ENCODE assay signal across 8 cellular contexts in the genomic region with DNA sequence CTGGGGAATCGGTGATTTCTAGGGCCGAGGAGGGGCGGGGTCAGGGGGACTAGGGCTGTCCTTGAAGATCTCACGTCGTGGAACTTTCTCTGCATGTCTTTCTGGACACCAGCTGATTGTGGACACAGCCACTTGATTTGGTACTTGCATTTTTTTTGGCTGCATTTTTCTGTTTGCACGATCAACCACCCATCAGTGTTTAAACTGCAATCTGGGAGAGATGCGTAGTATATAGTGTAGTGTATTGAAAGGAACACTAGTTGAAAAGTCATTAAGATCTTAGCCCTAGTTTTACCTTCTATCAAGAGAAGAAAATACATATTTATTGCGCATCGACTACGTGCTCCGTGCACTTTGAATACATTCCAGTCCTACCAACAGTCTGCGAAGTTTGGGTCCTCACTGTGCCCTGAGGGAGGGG. TPM values are rescaled to one million over a fixed set of nuclear protein-coding genes. Genes with fewer than 3 reads are reported as not detected.
DNase-seq lines count a peak whose midpoint lies in the region; ATAC-seq and TF ChIP-seq lines count a peak whose summit lies in the region.

No MANE protein-coding gene starts in this region.

- TF ChIP-seq CTCF in BE2C (IDR thresholded peaks at IDR 0.05; ENCODE audit: low read depth, low read length) (no peak), Loucy (conservative IDR thresholded peaks at IDR 0.05; ENCODE audit: low read length) (no peak), breast epithelium (IDR thresholded peaks at IDR 0.05) (no peak), transverse colon (IDR thresholded peaks at IDR 0.05) (no peak)

- no peak for TF ChIP-seq EP300 in transverse colon (IDR thresholded peaks at IDR 0.05; ENCODE audit: low read depth)

- peak overlapping the region; percentile 93 to 96 for H3K27ac ChIP-seq in breast epithelium
- H3K27ac ChIP-seq in transverse colon = peak overlapping the region; percentile 93 to 97 (median 96)

- DNase-seq in BE2C (no peak), breast epithelium (ENCODE audit: low spot score in 2 of 2) (no peak), transverse colon (peak; percentile 86), dermis blood vessel endothelial cell (no peak)

- H3K4me1 ChIP-seq in BE2C (no peaks in the 10 kb centered on the region), Loucy (ENCODE audit: insufficient read depth, low read length, poor library complexity, severe bottlenecking) (peaks cover 42% of the 10 kb centered on the region), breast epithelium (peaks cover 0 to 10% of the 10 kb centered on the region in 2 donors), mononuclear cell (ENCODE audit: insufficient read depth, low read length) (peaks cover 30% of the 10 kb centered on the region), transverse colon (peaks cover 9 to 38% (median 12%) of the 10 kb centered on the region in 4 donors)

- H3K79me2 ChIP-seq in Loucy (ENCODE audit: insufficient read depth, low read length) = no peaks in the 10 kb centered on the region

- H3K4me3 ChIP-seq in BE2C (ENCODE audit: low read depth, low read length) (peak overlapping the region; percentile 84), Loucy (ENCODE audit: low read length, poor library complexity, severe bottlenecking) (peak overlapping the region; percentile 86), breast epithelium (peak overlapping the region; percentile 77 to 92 (median 81)), mononuclear cell (ENCODE audit: low read length) (peak overlapping the region; percentile 65), transverse colon (peak overlapping the region; percentile 66 to 82 (median 70))

- H3K36me3 ChIP-seq in BE2C (no peaks in the 10 kb centered on the region), Loucy (ENCODE audit: insufficient read depth, low read length) (no peaks in the 10 kb centered on the region), breast epithelium (no peaks in the 10 kb centered on the region), transverse colon (no peaks in the 10 kb centered on the region)

- H3K9me3 ChIP-seq in BE2C (no peaks in the 10 kb centered on the region), Loucy (ENCODE audit: insufficient read depth, low read depth, low read length) (no peaks in the 10 kb centered on the region), breast epithelium (peaks cover 4 to 5% of the 10 kb centered on the region in 2 donors), mononuclear cell (ENCODE audit: low read depth, low read length) (no peaks in the 10 kb centered on the region), transverse colon (no peaks in the 10 kb centered on the region)

- no peak for ATAC-seq in HG02840 (IDR thresholded peaks at IDR 0.05; ENCODE audit: low FRiP score, unreplicated experiment)
- no peak for ATAC-seq in GM19467 (IDR thresholded peaks at IDR 0.05; ENCODE audit: unreplicated experiment)

- H3K27me3 ChIP-seq in BE2C (no peaks in the 10 kb centered on the region), Loucy (ENCODE audit: insufficient read depth, low read length, poor library complexity, severe bottlenecking) (no peaks in the 10 kb centered on the region), breast epithelium (no peaks in the 10 kb centered on the region), mononuclear cell (ENCODE audit: insufficient read depth, low read length) (no peaks in the 10 kb centered on the region), transverse colon (no peaks in the 10 kb centered on the region)

- no peaks in the 10 kb centered on the region for H3F3A ChIP-seq in Loucy (ENCODE audit: low read depth)

- intact Hi-C loops in breast epithelium (cut with DNase I; ENCODE audit: low total_unique reads) (no loop called here), transverse colon (cut with DNase I; ENCODE audit: low total_unique reads) (no loop called here)

- H4K20me1 ChIP-seq in Loucy (ENCODE audit: insufficient read depth, low read length, poor library complexity, severe bottlenecking) = no peaks in the 10 kb centered on the region

- H3K4me2 ChIP-seq in Loucy (ENCODE audit: low read depth, low read length, poor library complexity, severe bottlenecking) = peak overlapping the region; percentile 98

- 1% methylated on average over 12 of the region's 12 CpGs; no CpG with 5 or more reads in 1 of the 2 donors for WGBS in transverse colon (ENCODE audit: low coverage in 1 of 2), 2 donors

- H3K9ac ChIP-seq in Loucy (ENCODE audit: low read depth, low read length, poor library complexity, severe bottlenecking) = peak overlapping the region; percentile 78

- H3K9me2 ChIP-seq in Loucy (replicated peaks; ENCODE audit: low read depth, low read length) = no peaks in the 10 kb centered on the region

- H2AFZ ChIP-seq in Loucy (ENCODE audit: low read length) = peak overlapping the region; percentile 97

- TF ChIP-seq POLR2A in breast epithelium (IDR thresholded peaks at IDR 0.05) (no peak), transverse colon (IDR thresholded peaks at IDR 0.05) (no peak)

- in situ Hi-C loops in transverse colon (cut with MboI; ENCODE audit: low pct_ligation_motif_present in 1 of 4, low pct_unique_long_range_greater_than_20kb in 1 of 4, low sequenced_read_pairs in 3 of 4) = no loop called here

RNA-seq across cellular contexts. Expression of a gene that starts 0.7 kb away (rescaled TPM):
- 6.9 TPM for polyA plus RNA-seq in BE2C (2012; ENCODE audit: insufficient read depth, insufficient read length, low read depth)
- total RNA-seq in breast epithelium (10 to 100 TPM; 11.2 to 13.3 (median 11.8) TPM), mononuclear cell (6.5 TPM), transverse colon (10 to 100 TPM in 2 of 4 donors, 1 to 10 TPM in 2; 5.4 to 18.6 (median 12.4) TPM), dermis blood vessel endothelial cell (3.7 and 10.1 TPM in 2 replicates)

RNA-seq across cellular contexts. Expression of a gene that starts 24.6 kb away (rescaled TPM):
- not detected for polyA plus RNA-seq in BE2C (2012; ENCODE audit: insufficient read depth, insufficient read length, low read depth)
- under 1 TPM in 1 of 3 donors, not detected in 2; 0.29 TPM for total RNA-seq in breast epithelium
- total RNA-seq in mononuclear cell = 0.31 TPM
- not detected for total RNA-seq in transverse colon
- total RNA-seq in dermis blood vessel endothelial cell = not detected in 2 replicates

RNA-seq across cellular contexts. Expression of a gene that starts 40.6 kb away (rescaled TPM):
- 0.05 TPM for polyA plus RNA-seq in BE2C (2012; ENCODE audit: insufficient read depth, insufficient read length, low read depth)
- 10 to 100 TPM in 1 of 3 donors, 1 to 10 TPM in 1, under 1 TPM in 1; 0.64 to 10.5 (median 5.9) TPM for total RNA-seq in breast epithelium
- not detected for total RNA-seq in mononuclear cell
- 10 to 100 TPM; 13.3 to 25.4 (median 18.9) TPM for total RNA-seq in transverse colon
- 0.05 and 0.17 TPM in 2 replicates for total RNA-seq in dermis blood vessel endothelial cell
